In the genomic region with DNA sequence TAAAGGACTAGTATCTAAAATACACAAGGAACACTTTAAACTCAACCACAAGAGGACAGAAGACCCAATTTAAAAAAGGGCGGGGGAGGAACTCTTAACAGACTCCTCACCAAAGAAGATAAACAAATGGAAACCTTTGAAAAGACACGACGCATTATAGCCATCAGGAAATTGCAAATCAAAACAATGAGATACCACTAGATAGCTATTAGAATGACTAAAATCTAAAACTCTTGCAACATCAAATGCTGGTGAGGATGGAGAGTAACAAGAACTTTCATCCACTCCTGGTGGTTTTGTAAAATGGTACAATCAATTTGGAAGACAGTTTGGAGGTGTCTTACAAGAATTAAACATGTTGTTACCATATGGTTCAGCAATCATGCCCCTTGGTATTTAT, we compare ENCODE assay signal across 31 cellular contexts.
"Had no signal": no experiment of that assay in that cellular context is flagged by ENCODE, and none has a peak within 500 bp of the region (broad histone marks: within the 10 kb centered on the region; RNA-seq: fewer than 3 reads in every experiment).

No MANE protein-coding gene starts in this region.

- H3K4me3 ChIP-seq: adrenal gland, cardiac muscle cell, MG63, SJCRH30, SK-N-MC had no signal

- H3K27me3 Mint-ChIP-seq: activated CD4-positive, alpha-beta T cell treated with anti-CD3 and anti-CD28 coated beads, Interleukin-2, amount 10 ng/mL, durations not matched to agents 24 days and 14 days; activated CD8-positive, alpha-beta T cell treated with anti-CD3 and anti-CD28 coated beads for 36 hours; activated naive CD4-positive, alpha-beta T cell treated with anti-CD3 and anti-CD28 coated beads, Interleukin-2, amount 50 U/mL, for 24 hours; activated naive CD8-positive, alpha-beta T cell treated with anti-CD3 and anti-CD28 coated beads, Interleukin-2, amount 10 ng/mL, durations not matched to agents 7 days and 5 days; activated T-cell treated with anti-CD3 and anti-CD28 coated beads, Interleukin-2, amount 50 U/mL, for 24 hours; central memory CD8-positive, alpha-beta T cell had no signal

- H3K4me3 Mint-ChIP-seq: activated CD4-positive, alpha-beta T cell treated with anti-CD3 and anti-CD28 coated beads, Interleukin-2, amount 10 ng/mL, durations not matched to agents 24 days and 14 days; activated CD8-positive, alpha-beta T cell treated with anti-CD3 and anti-CD28 coated beads for 36 hours; activated naive CD4-positive, alpha-beta T cell treated with anti-CD3 and anti-CD28 coated beads, Interleukin-2, amount 50 U/mL, for 24 hours; activated naive CD8-positive, alpha-beta T cell treated with anti-CD3 and anti-CD28 coated beads, Interleukin-2, amount 10 ng/mL, durations not matched to agents 7 days and 5 days; activated T-cell treated with anti-CD3 and anti-CD28 coated beads, Interleukin-2, amount 50 U/mL, for 24 hours; central memory CD8-positive, alpha-beta T cell had no signal

- H3K27me3 ChIP-seq: adrenal gland, cardiac muscle cell, MG63, SJCRH30 had no signal

- H3K27ac ChIP-seq: adrenal gland, cardiac muscle cell, SJCRH30, SK-N-MC had no signal

- DNase-seq: activated CD4-positive, alpha-beta T cell treated with anti-CD3 and anti-CD28 coated beads, Interleukin-2, amount 10 ng/mL, durations not matched to agents 24 days and 14 days; activated CD4-positive, alpha-beta T cell treated with anti-CD3 and anti-CD28 coated beads, Interleukin-2, amount 50 U/mL, for 4 hours; activated CD8-positive, alpha-beta T cell treated with anti-CD3 and anti-CD28 coated beads for 36 hours; activated gamma-delta T cell; activated naive CD4-positive, alpha-beta T cell treated with Interleukin-2 at 50 U/mL for 16 hours; activated naive CD8-positive, alpha-beta T cell treated with anti-CD3 and anti-CD28 coated beads, Interleukin-2, amount 10 ng/mL, durations not matched to agents 7 days and 5 days; activated T-cell treated with anti-CD3 and anti-CD28 coated beads, Interleukin-2, amount 50 U/mL, for 24 hours; adrenal gland; anterior cingulate cortex; Kasumi-1; KG1; MG63; MV-4-11; NCI-H1092; NCI-H1417; NCI-H146; NCI-H187; NCI-H2029 treated with DMSO at 0.1 percent for 48 hours; NCI-H2107; NCI-H2171 treated with DMSO at 0.1 percent for 48 hours; NCI-H2227 treated with DMSO at 0.1 percent for 48 hours; NCI-H446 treated with DMSO at 0.1 percent for 48 hours; NCI-H524 treated with DMSO at 0.1 percent for 48 hours; SHP77; SJCRH30; T1000 had no signal

- H3K9me3 ChIP-seq: adrenal gland, MG63, SJCRH30 had no signal

- H3K36me3 ChIP-seq: adrenal gland, cardiac muscle cell, MG63, SJCRH30 had no signal

- H3K27ac Mint-ChIP-seq: activated CD4-positive, alpha-beta T cell treated with anti-CD3 and anti-CD28 coated beads, Interleukin-2, amount 10 ng/mL, durations not matched to agents 24 days and 14 days; activated CD8-positive, alpha-beta T cell treated with anti-CD3 and anti-CD28 coated beads for 36 hours; activated naive CD4-positive, alpha-beta T cell treated with anti-CD3 and anti-CD28 coated beads, Interleukin-2, amount 50 U/mL, for 24 hours; activated naive CD8-positive, alpha-beta T cell treated with anti-CD3 and anti-CD28 coated beads, Interleukin-2, amount 10 ng/mL, durations not matched to agents 7 days and 5 days; activated T-cell treated with anti-CD3 and anti-CD28 coated beads, Interleukin-2, amount 50 U/mL, for 24 hours; activated T-helper 2 cell treated with anti-CD3 and anti-CD28 coated beads, Interferon-gamma antibody, Interleukin-2, Interleukin-4, amounts not matched to agents 10 μg/mL and 5 μg/mL and 100 μg/mL, durations not matched to agents 14 hours and 24 hours and 36 hours had no signal

- H3K36me3 Mint-ChIP-seq: activated naive CD4-positive, alpha-beta T cell treated with anti-CD3 and anti-CD28 coated beads, Interleukin-2, amount 50 U/mL, for 24 hours; activated naive CD8-positive, alpha-beta T cell treated with anti-CD3 and anti-CD28 coated beads, Interleukin-2, amount 10 ng/mL, durations not matched to agents 7 days and 5 days had no signal

- H3K4me1 ChIP-seq: adrenal gland, SJCRH30 had no signal

- H3K4me1 Mint-ChIP-seq: activated CD4-positive, alpha-beta T cell treated with anti-CD3 and anti-CD28 coated beads, Interleukin-2, amount 10 ng/mL, durations not matched to agents 24 days and 14 days; activated naive CD4-positive, alpha-beta T cell treated with anti-CD3 and anti-CD28 coated beads, Interleukin-2, amount 50 U/mL, for 24 hours; activated naive CD8-positive, alpha-beta T cell treated with anti-CD3 and anti-CD28 coated beads, Interleukin-2, amount 10 ng/mL, durations not matched to agents 7 days and 5 days; central memory CD8-positive, alpha-beta T cell had no signal
